In the genomic region with DNA sequence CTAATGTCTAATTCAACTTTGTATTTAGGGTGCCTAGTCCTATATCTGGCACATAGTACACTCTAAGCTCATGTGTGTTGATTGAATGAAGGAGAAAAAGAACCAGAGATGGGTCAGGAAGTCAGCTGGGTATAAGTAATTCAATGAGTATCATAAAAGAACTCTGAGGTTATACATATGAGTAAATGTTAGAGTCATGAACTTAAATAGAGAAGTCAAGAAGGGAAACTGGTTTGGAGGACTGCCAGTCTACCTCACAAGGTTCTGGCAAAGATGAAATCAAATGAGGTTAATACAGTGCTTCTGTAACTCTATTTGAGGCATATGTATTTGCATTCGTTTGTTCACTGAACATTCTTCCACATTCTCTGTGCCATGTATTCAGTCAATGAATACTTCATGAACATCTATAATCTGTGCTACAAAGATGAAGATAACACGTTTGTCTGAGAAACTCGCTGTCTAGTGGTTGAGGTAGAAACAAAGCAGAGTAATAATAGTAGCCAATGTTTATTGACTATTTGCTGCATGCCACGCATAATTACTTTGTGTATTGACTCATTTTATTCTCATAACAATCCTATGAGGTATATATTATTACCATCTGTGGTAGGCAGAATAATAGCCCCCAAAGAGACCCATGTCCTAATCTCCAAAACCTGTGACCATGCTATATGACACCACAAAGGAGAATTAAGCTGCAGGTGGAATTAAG, we compare ENCODE assay signal across 10 cellular contexts.
A peak's percentile ranks its signal among the peaks of the same experiment; 100 is the strongest.
DNase-seq lines count a peak whose midpoint lies in the region; ATAC-seq and TF ChIP-seq lines count a peak whose summit lies in the region.
"Had no signal": no experiment of that assay in that cellular context is flagged by ENCODE, and none has a peak within 500 bp of the region (broad histone marks: within the 10 kb centered on the region; RNA-seq: fewer than 3 reads in every experiment).

No MANE protein-coding gene starts in this region.

- no peaks in the 10 kb centered on the region for H3K4me1 Mint-ChIP-seq in glutamatergic neuron (ENCODE audit: low read depth, unreplicated experiment)

- H3K27me3 ChIP-seq in IMR-90 (ENCODE audit: control insufficient read depth, insufficient read depth, low read length) (no peaks in the 10 kb centered on the region), stomach (no peaks in the 10 kb centered on the region)
- H3K27me3 ChIP-seq: ovary, testis had no signal

- no peak overlapping the region for H3K4me2 ChIP-seq in IMR-90 (ENCODE audit: low read depth, low read length)

- DNase-seq in Daoy (ENCODE audit: low read depth) (peak; percentile 21), IMR-90 (peak; percentile 72), cardiac fibroblast (ENCODE audit: low read depth in 2 of 2) (peak; percentile 35 to 62), glutamatergic neuron (no peak), dedifferentiated amniotic fluid mesenchymal stem cell (ENCODE audit: extremely low spot score) (no peak), cerebellum (ENCODE audit: low spot score) (no peak), stomach (no peak)
- DNase-seq: ovary, testis had no signal

- no peak overlapping the region for H3K14ac ChIP-seq in IMR-90 (replicated peaks; ENCODE audit: low read depth, low read length)

- H3K27me3 Mint-ChIP-seq in glutamatergic neuron (ENCODE audit: unreplicated experiment): no peaks in the 10 kb centered on the region

- H2AFZ ChIP-seq in IMR-90 (replicated peaks; ENCODE audit: low read length, poor library complexity): no peak overlapping the region

- no peak overlapping the region for H3K27ac ChIP-seq in IMR-90 (ENCODE audit: insufficient read depth, low read length)
- H3K27ac ChIP-seq in stomach: no peak overlapping the region
- H3K27ac ChIP-seq: ovary, testis had no signal

- H2BK15ac ChIP-seq in IMR-90 (ENCODE audit: low read depth, low read length): no peak overlapping the region

- no peaks in the 10 kb centered on the region for H3K79me1 ChIP-seq in IMR-90 (ENCODE audit: low read depth in 1 of 2, low read length in 2 of 2)

- H3K9ac ChIP-seq in IMR-90 (ENCODE audit: low read depth, low read length): no peak overlapping the region

- no peaks in the 10 kb centered on the region for H4K20me1 ChIP-seq in IMR-90 (ENCODE audit: insufficient read depth, low read length)

- no peak overlapping the region for H4K91ac ChIP-seq in IMR-90 (ENCODE audit: insufficient read depth, low read depth, low read length)

- H3K4me1 ChIP-seq in IMR-90 (ENCODE audit: control insufficient read depth, insufficient read depth, low read length) (peaks cover 22% of the 10 kb centered on the region), stomach (peaks cover 0 to 21% (median 9%) of the 10 kb centered on the region in 4 donors)
- H3K4me1 ChIP-seq: testis had no signal

- H3K4me3 ChIP-seq in IMR-90 (ENCODE audit: insufficient read depth, low read depth, low read length) (no peak overlapping the region), cardiac fibroblast (replicated peaks in 1 of 2; ENCODE audit: low read depth in 2 of 2, low read length in 2 of 2) (no peak overlapping the region), stomach (no peak overlapping the region)
- H3K4me3 ChIP-seq: ovary, testis had no signal

- H4K8ac ChIP-seq in IMR-90 (ENCODE audit: low read depth in 2 of 2, low read length in 2 of 2): no peak overlapping the region

- no peak overlapping the region for H3K23ac ChIP-seq in IMR-90 (ENCODE audit: low read depth, low read length)

- H3K36me3 ChIP-seq in IMR-90 (ENCODE audit: control insufficient read depth, insufficient read depth, low read length): no peaks in the 10 kb centered on the region
- H3K36me3 ChIP-seq in stomach: no peaks in the 10 kb centered on the region
- H3K36me3 ChIP-seq: ovary had no signal

- H3K56ac ChIP-seq in IMR-90 (ENCODE audit: extremely low read depth, insufficient read depth, low read length): no peak overlapping the region

- TF ChIP-seq POLR2A in IMR-90 (IDR thresholded peaks at IDR 0.05; ENCODE audit: low read depth, low read length): no peak
- no peak for TF ChIP-seq POLR2A in stomach (IDR thresholded peaks at IDR 0.05)

- no peaks in the 10 kb centered on the region for H3K36me3 Mint-ChIP-seq in glutamatergic neuron (ENCODE audit: unreplicated experiment)

- peak overlapping the region; percentile 8; the same call in 1 of the 2 replicates for H2BK20ac ChIP-seq in IMR-90 (ENCODE audit: low read depth, low read length)

- WGBS in IMR-90 (ENCODE audit: extremely low coverage in 2 of 2, insufficient read length in 1 of 2), 2 experiments: no CpG with 5 or more reads among the region's 4 CpGs
- WGBS in stomach, 5 donors: 57 to 69% (median 63%) methylated on average over 4 of the region's 4 CpGs

- peaks cover 5% of the 10 kb centered on the region; the same call in 1 of the 2 replicates for H3K9me1 ChIP-seq in IMR-90 (ENCODE audit: insufficient read depth, low read length)

- ATAC-seq in GM21367 (IDR thresholded peaks at IDR 0.05; ENCODE audit: unreplicated experiment) (peak; percentile 68), IMR-90 (ENCODE audit: low read depth) (no peak)

- 0 out of 2 replicates have a peak overlapping the region, but pooled peaks have one; percentile 9 for H2BK120ac ChIP-seq in IMR-90 (ENCODE audit: low read depth, low read length)

- no peaks in the 10 kb centered on the region for H3K9me3 ChIP-seq in IMR-90 (ENCODE audit: control insufficient read depth, insufficient read depth, low read length)
- no peaks in the 10 kb centered on the region for H3K9me3 ChIP-seq in stomach
- H3K9me3 ChIP-seq: ovary, testis had no signal

- H4K5ac ChIP-seq in IMR-90 (ENCODE audit: low read depth, low read length): no peak overlapping the region

- BruUV-seq in IMR-90 (replicated peaks; lab: Mats Ljungman, UMichigan): no TSS peak

- no peaks in the 10 kb centered on the region for H3K9me3 Mint-ChIP-seq in glutamatergic neuron (ENCODE audit: unreplicated experiment)

- POLR2A ChIA-PET in IMR-90 (lab: Charles Lee; ENCODE audit: unreplicated experiment): no interaction called here

- no peak overlapping the region for H3K4ac ChIP-seq in IMR-90 (ENCODE audit: low read depth, low read length)

- no peak overlapping the region for H2AK9ac ChIP-seq in IMR-90 (replicated peaks; ENCODE audit: low read depth, low read length, poor library complexity)

- CTCF ChIA-PET in IMR-90 (lab: Yijun Ruan, JAX): interaction anchor here (0.6 kb wide), 1 partner anchor 32 kb away, joined by 3 read pairs; no protein-coding TSS in a partner anchor

- no peak for TF ChIP-seq EP300 in stomach (IDR thresholded peaks at IDR 0.05)

- H3K18ac ChIP-seq in IMR-90 (ENCODE audit: low read depth, low read length): no peak overlapping the region

- no peak overlapping the region for H2AK5ac ChIP-seq in IMR-90 (ENCODE audit: low read depth, low read length)

- H2BK5ac ChIP-seq in IMR-90 (ENCODE audit: low read depth, low read length, poor library complexity, severe bottlenecking): no peak overlapping the region

- TF ChIP-seq CTCF in IMR-90 (conservative IDR thresholded peaks at IDR 0.05; ENCODE audit: low read depth, low read length) (no peak), cardiac fibroblast (IDR thresholded peaks at IDR 0.05; ENCODE audit: low read depth, low read length) (no peak), glutamatergic neuron (IDR thresholded peaks at IDR 0.05; ENCODE audit: partially characterized antibody, unreplicated experiment) (no peak), stomach (IDR thresholded peaks at IDR 0.05) (no peak)

- H3K27ac Mint-ChIP-seq in glutamatergic neuron (ENCODE audit: unreplicated experiment): no peak overlapping the region

- no peak for TF ChIP-seq RAD21 in IMR-90 (IDR thresholded peaks at IDR 0.05; ENCODE audit: low read length)

- dilution Hi-C loops in IMR-90 (cut with HindIII; ENCODE audit: low sequenced_read_pairs, unreplicated experiment): no loop called here

- intact Hi-C loops in IMR-90 (cut with micrococcal nuclease) (loop anchor here (5.0 kb wide), 3 partner anchors 54 to 86 kb away; no protein-coding TSS in a partner anchor), stomach (cut with DNase I; ENCODE audit: low total_unique reads) (no loop called here)

- in situ Hi-C loops in IMR-90 (cut with MboI; ENCODE audit: low sequenced_read_pairs): no loop called here

- no peak overlapping the region for H3K4me3 Mint-ChIP-seq in glutamatergic neuron (ENCODE audit: unreplicated experiment)

TF ChIP-seq in IMR-90, 13 proteins besides CTCF, POLR2A, EP300 and RAD21:
- TF ChIP-seq USF2 (IDR thresholded peaks at IDR 0.05; ENCODE audit: low read depth, low read length) (no peak), NFE2L2 (IDR thresholded peaks at IDR 0.05; ENCODE audit: low read depth, low read length) (no peak), CHD1 (IDR thresholded peaks at IDR 0.05; ENCODE audit: low read depth, low read length) (no peak), RCOR1 (IDR thresholded peaks at IDR 0.05; ENCODE audit: insufficient replicate concordance, low read length) (no peak), BHLHE40 (IDR thresholded peaks at IDR 0.05; ENCODE audit: low read depth, low read length) (no peak), FOS (IDR thresholded peaks at IDR 0.05; ENCODE audit: low read depth, low read length) (no peak), MAFK (IDR thresholded peaks at IDR 0.05; ENCODE audit: low read depth, low read length) (no peak), CEBPB (IDR thresholded peaks at IDR 0.05; ENCODE audit: low read depth, low read length) (no peak), SMC3 (IDR thresholded peaks at IDR 0.05; ENCODE audit: low read depth, low read length) (no peak), ELK1 (IDR thresholded peaks at IDR 0.05; ENCODE audit: borderline replicate concordance, low read depth, low read length) (no peak), MXI1 (IDR thresholded peaks at IDR 0.05; ENCODE audit: borderline replicate concordance, low read depth, low read length) (no peak), MAZ (IDR thresholded peaks at IDR 0.05; ENCODE audit: borderline replicate concordance, low read depth, low read length) (no peak), RFX5 (IDR thresholded peaks at IDR 0.05; ENCODE audit: low read depth, low read length) (no peak)

Comparison
In these comparisons a context has a peak if more than half of its experiments do, and no peak if none do; other contexts are left out.
1. DNase-seq: peak in Daoy (single experiment), IMR-90 (single experiment) and cardiac fibroblast (2 of 2); none in glutamatergic neuron (single experiment), dedifferentiated amniotic fluid mesenchymal stem cell (single experiment), cerebellum (single experiment) and stomach (single experiment).